In the genomic region with DNA sequence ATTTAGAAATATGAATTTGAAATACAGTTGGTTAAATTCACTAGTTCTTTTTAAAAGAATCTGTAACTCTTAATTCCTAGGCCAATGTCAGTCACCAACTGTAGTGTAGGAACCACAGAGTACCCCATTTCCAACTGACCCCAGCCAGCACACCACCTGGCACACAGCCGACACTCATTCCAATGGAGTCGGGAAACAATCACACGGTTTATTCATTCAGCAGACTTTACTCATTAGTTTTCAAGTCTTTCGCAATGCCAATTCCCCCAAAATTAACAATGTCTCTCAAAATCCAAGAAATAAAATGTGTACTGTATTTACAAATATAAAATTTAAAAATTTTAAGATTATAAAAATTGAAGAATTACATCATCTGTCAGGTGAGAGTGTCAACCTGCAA, we compare ENCODE assay signal across 19 cellular contexts. TPM values are rescaled to one million over a fixed set of nuclear protein-coding genes. Genes with fewer than 3 reads are reported as not detected.
DNase-seq lines count a peak whose midpoint lies in the region; ATAC-seq, FAIRE-seq and TF ChIP-seq lines count a peak whose summit lies in the region.
"Had no signal": no experiment of that assay in that cellular context is flagged by ENCODE, and none has a peak within 500 bp of the region (broad histone marks: within the 10 kb centered on the region; RNA-seq: fewer than 3 reads in every experiment).

No MANE protein-coding gene starts in this region.

- in situ Hi-C loops in GM12878 (cut with MboI) (no loop called here), HepG2 (cut with HindIII; ENCODE audit: extremely low pct_ligation_motif_present, low pct_unique_long_range_greater_than_20kb) (no loop called here)

- no peaks in the 10 kb centered on the region for H3K4me1 ChIP-seq in GM12878 (ENCODE audit: control insufficient read depth, insufficient read depth, low read length)
- no peaks in the 10 kb centered on the region for H3K4me1 ChIP-seq in HepG2 (ENCODE audit: insufficient read depth, low read length)
- H3K4me1 ChIP-seq in smooth muscle cell (ENCODE audit: low read depth): no peaks in the 10 kb centered on the region
- H3K4me1 ChIP-seq: BLaER1 had no signal

- SMC1A ChIA-PET in GM12878 (lab: Charles Lee; ENCODE audit: uncharacterized antibody, unreplicated experiment): interaction anchor here (1.3 kb wide), 1 partner anchor 35 kb away, joined by 3 read pairs; no protein-coding TSS in a partner anchor

- H3K36me3 ChIP-seq in GM12878 (ENCODE audit: control insufficient read depth in 2 of 2, insufficient read depth in 2 of 2, low read length in 1 of 2) (peaks cover 0 to 6% of the 10 kb centered on the region in 2 experiments; a peak in 2 of 4 replicates), HepG2 (replicated peaks in 1 of 2; ENCODE audit: control insufficient read depth in 1 of 2, insufficient read depth in 2 of 2, low read length in 2 of 2) (peaks cover 18 to 64% of the 10 kb centered on the region in 2 experiments), smooth muscle cell (ENCODE audit: low read depth) (peaks cover 46% of the 10 kb centered on the region)

- H3K4me2 ChIP-seq in GM12878 (ENCODE audit: control insufficient read depth, insufficient read depth): no peak overlapping the region
- H3K4me2 ChIP-seq in HepG2 (ENCODE audit: low read depth, low read length): no peak overlapping the region
- H3K4me2 ChIP-seq in smooth muscle cell: no peak overlapping the region
- H3K4me2 ChIP-seq: BLaER1, KMS-11 had no signal

- POLR2A ChIA-PET in GM12878 (lab: Charles Lee): interaction anchor here (0.7 kb wide), 1 partner anchor 874 kb away, joined by 4 read pairs; no protein-coding TSS in a partner anchor
- POLR2A ChIA-PET in HepG2 (lab: Yijun Ruan, JAX): no interaction called here

- TF ChIP-seq CTCF in GM12878 (IDR thresholded peaks at IDR 0.05 in 2 of 3, conservative IDR thresholded peaks at IDR 0.05 in 1 of 3; ENCODE audit: control insufficient read depth in 2 of 3, extremely low read depth in 1 of 3, insufficient read depth in 1 of 3, low read depth in 3 of 3, low read length in 3 of 3): no peak
- TF ChIP-seq CTCF in HepG2 (CRISPR knock-in tag; IDR thresholded peaks at IDR 0.05): no peak
- TF ChIP-seq CTCF in smooth muscle cell (IDR thresholded peaks at IDR 0.05; ENCODE audit: borderline replicate concordance, insufficient read depth, poor library complexity, severe bottlenecking): no peak

- H3F3A ChIP-seq in smooth muscle cell (ENCODE audit: low read depth): no peaks in the 10 kb centered on the region

- H3K27me3 ChIP-seq in GM12878 (replicated peaks in 1 of 2; ENCODE audit: control insufficient read depth in 2 of 2, insufficient read depth in 2 of 2, low read length in 1 of 2) (no peaks in the 10 kb centered on the region), HepG2 (ENCODE audit: control insufficient read depth in 1 of 2, insufficient read depth in 2 of 2, low read length in 2 of 2) (no peaks in the 10 kb centered on the region), smooth muscle cell (ENCODE audit: low read depth) (no peaks in the 10 kb centered on the region)
- H3K27me3 ChIP-seq: BLaER1 had no signal

- no peaks in the 10 kb centered on the region for H3K9me3 ChIP-seq in GM12878 (replicated peaks; ENCODE audit: control insufficient read depth, insufficient read depth, low read length)
- no peaks in the 10 kb centered on the region for H3K9me3 ChIP-seq in HepG2 (ENCODE audit: low read length)
- H3K9me3 ChIP-seq in smooth muscle cell (replicated peaks; ENCODE audit: low read depth): no peaks in the 10 kb centered on the region
- H3K9me3 ChIP-seq: BLaER1 had no signal

- CTCF ChIA-PET in GM12878 (lab: Yijun Ruan, JAX) (interaction anchor here (1.1 kb wide), 1 partner anchor 42 kb away, joined by 3 read pairs; the partner anchor contains the start of gene MED23), HepG2 (lab: Yijun Ruan, JAX; ENCODE audit: low intra/inter-chr PET ratio, low total read pairs) (no interaction called here)

- WGBS in GM12878 (ENCODE audit: insufficient coverage, insufficient replicate concordance, low lambda C conversion rate, missing lambda C conversion rate): 98% methylated on average over 4 of the region's 4 CpGs
- 97% methylated on average over 4 of the region's 4 CpGs for WGBS in HepG2 (ENCODE audit: low lambda C conversion rate)
- 96% methylated on average over 4 of the region's 4 CpGs for WGBS in smooth muscle cell (ENCODE audit: low lambda C conversion rate)

- H3K4me3 ChIP-seq in GM12878 (no peak overlapping the region), HepG2 (replicated peaks in 1 of 3; ENCODE audit: insufficient read depth in 1 of 3, low read depth in 2 of 3, low read length in 3 of 3) (no peak overlapping the region), smooth muscle cell (no peak overlapping the region)
- H3K4me3 ChIP-seq: BLaER1 had no signal

- H3K79me2 ChIP-seq in GM12878 (ENCODE audit: control insufficient read depth, insufficient read depth, low read length) (no peaks in the 10 kb centered on the region), HepG2 (ENCODE audit: insufficient read depth, low read length) (no peaks in the 10 kb centered on the region), smooth muscle cell (ENCODE audit: low read depth) (no peaks in the 10 kb centered on the region)

- intact Hi-C loops in GM12878 (cut with micrococcal nuclease; ENCODE audit: unreplicated experiment): no loop called here
- intact Hi-C loops in HepG2 (cut with micrococcal nuclease; ENCODE audit: unreplicated experiment): no loop called here

- RAD21 ChIA-PET in GM12878 (lab: Charles Lee; ENCODE audit: unreplicated experiment): no interaction called here

- no peak overlapping the region for H2AFZ ChIP-seq in GM12878 (ENCODE audit: control insufficient read depth, low read depth, low read length)
- H2AFZ ChIP-seq in HepG2 (ENCODE audit: low read length): no peak overlapping the region
- H2AFZ ChIP-seq in smooth muscle cell (ENCODE audit: low read depth): no peak overlapping the region

- H3K27ac ChIP-seq in GM12878 (ENCODE audit: control insufficient read depth, insufficient read depth) (no peak overlapping the region), HepG2 (ENCODE audit: extremely low read length, insufficient read depth, low read length) (no peak overlapping the region), smooth muscle cell (ENCODE audit: low read depth) (no peak overlapping the region)
- H3K27ac ChIP-seq: BLaER1, KMS-11 had no signal

- FAIRE-seq in GM12878 (lab: Jason Lieb, UNC) (peak; percentile 31), HepG2 (lab: Jason Lieb, UNC) (no peak)

- H3K9ac ChIP-seq in GM12878 (ENCODE audit: control insufficient read depth, insufficient read depth, low read length): no peak overlapping the region
- no peak overlapping the region for H3K9ac ChIP-seq in HepG2 (ENCODE audit: insufficient read depth, low read depth, low read length)
- no peak overlapping the region for H3K9ac ChIP-seq in smooth muscle cell (ENCODE audit: low read depth)
- H3K9ac ChIP-seq: BLaER1, KMS-11 had no signal

- H4K20me1 ChIP-seq in GM12878 (ENCODE audit: control insufficient read depth, insufficient read depth): no peaks in the 10 kb centered on the region
- no peaks in the 10 kb centered on the region for H4K20me1 ChIP-seq in HepG2 (ENCODE audit: insufficient read depth, low read length)
- H4K20me1 ChIP-seq in smooth muscle cell (ENCODE audit: low read depth): no peaks in the 10 kb centered on the region
- H4K20me1 ChIP-seq: BLaER1 had no signal

- DNase-seq in GM12878 (ENCODE audit: low read depth, low spot score) (no peak), fibroblast of gingiva (ENCODE audit: low read depth) (peak; percentile 2), HepG2 (ENCODE audit: low spot score) (no peak), smooth muscle cell (lab: John Stamatoyannopoulos, UW; ENCODE audit: unreplicated experiment) (no peak)
- DNase-seq: ACHN; AML-193; CD4-positive, alpha-beta memory T cell; DMS153; DMS79; GF-D8; GOT3; H9 had no signal

- no peak for ATAC-seq in GM12878
- no peak for ATAC-seq in HepG2
- no peak for ATAC-seq in HG03432 (IDR thresholded peaks at IDR 0.05; ENCODE audit: unreplicated experiment)
- no peak for ATAC-seq in HG03025 (IDR thresholded peaks at IDR 0.05; ENCODE audit: low FRiP score, unreplicated experiment)

- TF ChIP-seq RAD21 in GM12878 (IDR thresholded peaks at IDR 0.05; ENCODE audit: insufficient read depth, low read depth, low read length) (no peak), HepG2 (CRISPR knock-in tag; IDR thresholded peaks at IDR 0.05) (no peak)

- TF ChIP-seq POLR2A in GM12878 (IDR thresholded peaks at IDR 0.05; ENCODE audit: low read depth, low read length) (no peak), HepG2 (IDR thresholded peaks at IDR 0.05; ENCODE audit: insufficient read depth in 1 of 2, low read depth in 2 of 2, low read length in 2 of 2) (no peak)

- BruUV-seq in GM12878 (replicated peaks; lab: Mats Ljungman, UMichigan) (no TSS peak), HepG2 (replicated peaks; lab: Mats Ljungman, UMichigan) (no TSS peak)

- TF ChIP-seq EP300 in GM12878 (IDR thresholded peaks at IDR 0.05; ENCODE audit: borderline replicate concordance in 1 of 2, control insufficient read depth in 1 of 2, low read depth in 2 of 2, low read length in 2 of 2) (no peak), HepG2 (IDR thresholded peaks at IDR 0.05; ENCODE audit: low read depth in 2 of 2, low read length in 2 of 2) (no peak), HepG2 (CRISPR knock-in tag; IDR thresholded peaks at IDR 0.05; ENCODE audit: borderline replicate concordance) (no peak)

RNA-seq across cellular contexts. Expression of gene ARG1, which starts 13.5 kb away (rescaled TPM):
- not detected in 2 replicates for total RNA-seq in GM12878 (2013; cell fraction: nucleolus; rRNA removed)
- not detected in 2 replicates for total RNA-seq in GM12878 (2014; rRNA removed)
- not detected in 2 replicates for total RNA-seq in GM12878 (2014; rRNA removed; fragmentation: Illumina TruSeq; extraction: Trizol)
- total RNA-seq in GM12878 (2021): 0.33 TPM in 1 of 2 replicates, not detected in the other
- not detected for polyA plus RNA-seq in GM12878 (2011; ENCODE audit: low read depth)
- not detected in 2 replicates for polyA plus RNA-seq in GM12878 (2011; rRNA removed)
- polyA plus RNA-seq in GM12878 (2011; cell fraction: cytosol; rRNA removed): not detected in 2 replicates
- polyA plus RNA-seq in GM12878 (2011; cell fraction: nucleus; rRNA removed): not detected in 2 replicates
- polyA plus RNA-seq in GM12878 (2012): not detected in 2 replicates
- not detected in 2 replicates for polyA plus RNA-seq in GM12878 (2014; fragmentation: Illumina TruSeq; extraction: Trizol)
- polyA plus RNA-seq in GM12878 (2014; fragmentation: Nextera tagmentation; extraction: Ambion mirVana): not detected
- not detected in 2 replicates for polyA plus RNA-seq in GM12878 (2014; rRNA removed)
- not detected for polyA plus RNA-seq in GM12878 (2016; fragmentation: Nextera tagmentation; extraction: Ambion mirVana)
- not detected in 2 replicates for polyA minus RNA-seq in GM12878 (2011; rRNA and poly(A)+ RNA removed)
- polyA minus RNA-seq in GM12878 (2011; cell fraction: cytosol; rRNA and poly(A)+ RNA removed): not detected in 2 replicates
- not detected in 2 replicates for polyA minus RNA-seq in GM12878 (2011; cell fraction: nucleus; rRNA and poly(A)+ RNA removed)
- total RNA-seq in HepG2 (2016; rRNA removed; fragmentation: Illumina TruSeq; extraction: Trizol): 2.2 and 3.5 TPM in 2 replicates
- total RNA-seq in HepG2 (2016; cell fraction: cytosol; rRNA removed; fragmentation: Illumina TruSeq; extraction: Trizol; ENCODE audit: low read depth): 0.30 and 0.53 TPM in 2 replicates
- total RNA-seq in HepG2 (2016; cell fraction: insoluble cytoplasmic fraction; rRNA removed; fragmentation: Illumina TruSeq; extraction: Trizol): 2.9 and 3.4 TPM in 2 replicates
- total RNA-seq in HepG2 (2016; cell fraction: membrane; rRNA removed; fragmentation: Illumina TruSeq; extraction: Trizol): 0.86 and 1.1 TPM in 2 replicates
- 0.78 and 0.87 TPM in 2 replicates for total RNA-seq in HepG2 (2016; cell fraction: nucleus; rRNA removed; fragmentation: Illumina TruSeq; extraction: Trizol)
- 11.2 TPM in 2 replicates for polyA plus RNA-seq in HepG2 (2011; rRNA removed)
- 7.2 and 11.5 TPM in 2 replicates for polyA plus RNA-seq in HepG2 (2011; cell fraction: cytosol; rRNA removed)
- polyA plus RNA-seq in HepG2 (2011; cell fraction: nucleus; rRNA removed): 4.8 and 7.3 TPM in 2 replicates
- polyA plus RNA-seq in HepG2 (2012): 13.8 and 38.1 TPM in 2 replicates
- 0.32 and 0.35 TPM in 2 replicates for polyA plus RNA-seq in HepG2 (2016; cell fraction: cytosol; fragmentation: Illumina TruSeq; extraction: Trizol; ENCODE audit: low read depth)
- 3.3 and 4.8 TPM in 2 replicates for polyA plus RNA-seq in HepG2 (2016; cell fraction: insoluble cytoplasmic fraction; fragmentation: Illumina TruSeq; extraction: Trizol; ENCODE audit: low read depth)
- polyA plus RNA-seq in HepG2 (2016; cell fraction: membrane; fragmentation: Illumina TruSeq; extraction: Trizol; ENCODE audit: low read depth): 0.96 and 1.1 TPM in 2 replicates
- 1.2 and 1.7 TPM in 2 replicates for polyA plus RNA-seq in HepG2 (2016; cell fraction: nucleus; fragmentation: Illumina TruSeq; extraction: Trizol; ENCODE audit: insufficient read depth, low read depth)
- polyA minus RNA-seq in HepG2 (2011; rRNA and poly(A)+ RNA removed; ENCODE audit: low replicate concordance): 2.4 TPM in 1 of 2 replicates, not detected in the other
- polyA minus RNA-seq in HepG2 (2011; cell fraction: cytosol; rRNA and poly(A)+ RNA removed): 4.9 and 6.7 TPM in 2 replicates
- polyA minus RNA-seq in HepG2 (2011; cell fraction: nucleus; rRNA and poly(A)+ RNA removed): 1.9 and 7.8 TPM in 2 replicates
- total RNA-seq in smooth muscle cell: 1.3 TPM in 1 of 2 replicates, not detected in the other
- polyA plus RNA-seq in smooth muscle cell: 0.30 TPM in 1 of 2 replicates, not detected in the other
- total RNA-seq: CD4-positive, alpha-beta memory T cell; H9; HT1080 had no signal
- polyA plus RNA-seq: CD14-positive monocyte, IgD-negative memory B cell had no signal

RNA-seq across cellular contexts. Expression of gene MED23, which starts 41.5 kb away (rescaled TPM):
- total RNA-seq in GM12878 (2013; cell fraction: nucleolus; rRNA removed): 111 and 112 TPM in 2 replicates
- total RNA-seq in GM12878 (2014; rRNA removed) (22.5 and 29.4 TPM in 2 replicates), GM12878 (2014; rRNA removed; fragmentation: Illumina TruSeq; extraction: Trizol) (24.6 and 25.7 TPM in 2 replicates), GM12878 (2021) (18.3 and 19.4 TPM in 2 replicates), HepG2 (2016; rRNA removed; fragmentation: Illumina TruSeq; extraction: Trizol) (30.0 and 34.9 TPM in 2 replicates), smooth muscle cell (46.4 and 52.7 TPM in 2 replicates)
- polyA plus RNA-seq in GM12878 (2011; ENCODE audit: low read depth): 9.5 TPM
- polyA plus RNA-seq in GM12878 (2011; rRNA removed) (42.9 and 53.3 TPM in 2 replicates), GM12878 (2014; fragmentation: Illumina TruSeq; extraction: Trizol) (20.4 and 27.3 TPM in 2 replicates), GM12878 (2014; fragmentation: Nextera tagmentation; extraction: Ambion mirVana) (1 to 10 TPM; 7.1 to 9.0 TPM), GM12878 (2014; rRNA removed) (15.1 and 19.7 TPM in 2 replicates), GM12878 (2016; fragmentation: Nextera tagmentation; extraction: Ambion mirVana) (10 to 100 TPM; 15.1 to 19.3 TPM), HepG2 (2011; rRNA removed) (40.9 and 50.5 TPM in 2 replicates), smooth muscle cell (13.3 and 17.1 TPM in 2 replicates)
- polyA plus RNA-seq in GM12878 (2011; cell fraction: cytosol; rRNA removed): 16.5 and 18.5 TPM in 2 replicates
- 89.7 and 98.1 TPM in 2 replicates for polyA plus RNA-seq in GM12878 (2011; cell fraction: nucleus; rRNA removed)
- 11.2 and 13.4 TPM in 2 replicates for polyA plus RNA-seq in GM12878 (2012)
- polyA minus RNA-seq in GM12878 (2011; rRNA and poly(A)+ RNA removed): 35.6 and 44.3 TPM in 2 replicates
- polyA minus RNA-seq in GM12878 (2011; cell fraction: cytosol; rRNA and poly(A)+ RNA removed): 9.4 and 13.4 TPM in 2 replicates
- polyA minus RNA-seq in GM12878 (2011; cell fraction: nucleus; rRNA and poly(A)+ RNA removed): 36.4 and 51.2 TPM in 2 replicates
- 4.1 and 4.9 TPM in 2 replicates for total RNA-seq in HepG2 (2016; cell fraction: cytosol; rRNA removed; fragmentation: Illumina TruSeq; extraction: Trizol; ENCODE audit: low read depth)
- total RNA-seq in HepG2 (2016; cell fraction: insoluble cytoplasmic fraction; rRNA removed; fragmentation: Illumina TruSeq; extraction: Trizol): 29.8 and 33.9 TPM in 2 replicates
- total RNA-seq in HepG2 (2016; cell fraction: membrane; rRNA removed; fragmentation: Illumina TruSeq; extraction: Trizol): 7.5 and 7.8 TPM in 2 replicates
- 66.7 and 78.1 TPM in 2 replicates for total RNA-seq in HepG2 (2016; cell fraction: nucleus; rRNA removed; fragmentation: Illumina TruSeq; extraction: Trizol)
- polyA plus RNA-seq in HepG2 (2011; cell fraction: cytosol; rRNA removed): 15.3 and 20.2 TPM in 2 replicates
- 94.8 and 97.3 TPM in 2 replicates for polyA plus RNA-seq in HepG2 (2011; cell fraction: nucleus; rRNA removed)
- 21.5 and 23.7 TPM in 2 replicates for polyA plus RNA-seq in HepG2 (2012)
- 0.52 and 0.68 TPM in 2 replicates for polyA plus RNA-seq in HepG2 (2016; cell fraction: cytosol; fragmentation: Illumina TruSeq; extraction: Trizol; ENCODE audit: low read depth)
- polyA plus RNA-seq in HepG2 (2016; cell fraction: insoluble cytoplasmic fraction; fragmentation: Illumina TruSeq; extraction: Trizol; ENCODE audit: low read depth): 16.2 TPM in 2 replicates
- polyA plus RNA-seq in HepG2 (2016; cell fraction: membrane; fragmentation: Illumina TruSeq; extraction: Trizol; ENCODE audit: low read depth): 1.6 and 1.9 TPM in 2 replicates
- polyA plus RNA-seq in HepG2 (2016; cell fraction: nucleus; fragmentation: Illumina TruSeq; extraction: Trizol; ENCODE audit: insufficient read depth, low read depth): 76.5 and 79.3 TPM in 2 replicates
- 13.4 and 37.5 TPM in 2 replicates for polyA minus RNA-seq in HepG2 (2011; rRNA and poly(A)+ RNA removed; ENCODE audit: low replicate concordance)
- 23.4 and 24.8 TPM in 2 replicates for polyA minus RNA-seq in HepG2 (2011; cell fraction: cytosol; rRNA and poly(A)+ RNA removed)
- 152 and 168 TPM in 2 replicates for polyA minus RNA-seq in HepG2 (2011; cell fraction: nucleus; rRNA and poly(A)+ RNA removed)

RNA-seq across cellular contexts. Expression of gene ENPP3, which starts 50.6 kb away (rescaled TPM):
- total RNA-seq in GM12878 (2013; cell fraction: nucleolus; rRNA removed): not detected in 2 replicates
- total RNA-seq in GM12878 (2014; rRNA removed) (not detected in 2 replicates), GM12878 (2014; rRNA removed; fragmentation: Illumina TruSeq; extraction: Trizol) (not detected in 2 replicates), GM12878 (2021) (not detected in 2 replicates), HepG2 (2016; rRNA removed; fragmentation: Illumina TruSeq; extraction: Trizol) (23.9 and 40.0 TPM in 2 replicates), smooth muscle cell (0.18 and 0.63 TPM in 2 replicates)
- not detected for polyA plus RNA-seq in GM12878 (2011; ENCODE audit: low read depth)
- polyA plus RNA-seq in GM12878 (2011; rRNA removed) (0.01 TPM in 1 of 2 replicates, not detected in the other), GM12878 (2014; fragmentation: Illumina TruSeq; extraction: Trizol) (not detected in 2 replicates), GM12878 (2014; fragmentation: Nextera tagmentation; extraction: Ambion mirVana) (not detected), GM12878 (2014; rRNA removed) (not detected in 2 replicates), GM12878 (2016; fragmentation: Nextera tagmentation; extraction: Ambion mirVana) (not detected), HepG2 (2011; rRNA removed) (59.1 and 75.4 TPM in 2 replicates), smooth muscle cell (0.16 TPM in 1 of 2 replicates, not detected in the other)
- polyA plus RNA-seq in GM12878 (2011; cell fraction: cytosol; rRNA removed): not detected in 2 replicates
- polyA plus RNA-seq in GM12878 (2011; cell fraction: nucleus; rRNA removed): not detected in 2 replicates
- polyA plus RNA-seq in GM12878 (2012): not detected in 2 replicates
- polyA minus RNA-seq in GM12878 (2011; rRNA and poly(A)+ RNA removed): 0.07 TPM in 1 of 2 replicates, not detected in the other
- polyA minus RNA-seq in GM12878 (2011; cell fraction: cytosol; rRNA and poly(A)+ RNA removed): not detected in 2 replicates
- not detected in 2 replicates for polyA minus RNA-seq in GM12878 (2011; cell fraction: nucleus; rRNA and poly(A)+ RNA removed)
- total RNA-seq in HepG2 (2016; cell fraction: cytosol; rRNA removed; fragmentation: Illumina TruSeq; extraction: Trizol; ENCODE audit: low read depth): 13.2 and 15.3 TPM in 2 replicates
- 25.8 and 40.1 TPM in 2 replicates for total RNA-seq in HepG2 (2016; cell fraction: insoluble cytoplasmic fraction; rRNA removed; fragmentation: Illumina TruSeq; extraction: Trizol)
- total RNA-seq in HepG2 (2016; cell fraction: membrane; rRNA removed; fragmentation: Illumina TruSeq; extraction: Trizol): 15.4 and 17.9 TPM in 2 replicates
- total RNA-seq in HepG2 (2016; cell fraction: nucleus; rRNA removed; fragmentation: Illumina TruSeq; extraction: Trizol): 58.4 and 68.3 TPM in 2 replicates
- polyA plus RNA-seq in HepG2 (2011; cell fraction: cytosol; rRNA removed): 27.6 and 37.9 TPM in 2 replicates
- polyA plus RNA-seq in HepG2 (2011; cell fraction: nucleus; rRNA removed): 71.7 and 72.3 TPM in 2 replicates
- 30.3 and 68.2 TPM in 2 replicates for polyA plus RNA-seq in HepG2 (2012)
- 2.9 TPM in 2 replicates for polyA plus RNA-seq in HepG2 (2016; cell fraction: cytosol; fragmentation: Illumina TruSeq; extraction: Trizol; ENCODE audit: low read depth)
- polyA plus RNA-seq in HepG2 (2016; cell fraction: insoluble cytoplasmic fraction; fragmentation: Illumina TruSeq; extraction: Trizol; ENCODE audit: low read depth): 21.0 and 21.2 TPM in 2 replicates
- polyA plus RNA-seq in HepG2 (2016; cell fraction: membrane; fragmentation: Illumina TruSeq; extraction: Trizol; ENCODE audit: low read depth): 6.2 and 7.6 TPM in 2 replicates
- 70.2 and 71.4 TPM in 2 replicates for polyA plus RNA-seq in HepG2 (2016; cell fraction: nucleus; fragmentation: Illumina TruSeq; extraction: Trizol; ENCODE audit: insufficient read depth, low read depth)
- 21.7 TPM in 1 of 2 replicates, not detected in the other for polyA minus RNA-seq in HepG2 (2011; rRNA and poly(A)+ RNA removed; ENCODE audit: low replicate concordance)
- 24.9 and 25.1 TPM in 2 replicates for polyA minus RNA-seq in HepG2 (2011; cell fraction: cytosol; rRNA and poly(A)+ RNA removed)
- 96.8 and 123 TPM in 2 replicates for polyA minus RNA-seq in HepG2 (2011; cell fraction: nucleus; rRNA and poly(A)+ RNA removed)
- polyA plus RNA-seq: CD14-positive monocyte, IgD-negative memory B cell had no signal

Comparison
In these comparisons a context has a peak if more than half of its experiments do, and no peak if none do; other contexts are left out.
1. Of the 75 proteins assayed by ChIP-seq in both HepG2 and GM12878: peak only in HepG2: CEBPB; only in GM12878: none; in both: none; in neither: 74.